32 cellular contexts compared by ENCODE assay signal in the genomic region with DNA sequence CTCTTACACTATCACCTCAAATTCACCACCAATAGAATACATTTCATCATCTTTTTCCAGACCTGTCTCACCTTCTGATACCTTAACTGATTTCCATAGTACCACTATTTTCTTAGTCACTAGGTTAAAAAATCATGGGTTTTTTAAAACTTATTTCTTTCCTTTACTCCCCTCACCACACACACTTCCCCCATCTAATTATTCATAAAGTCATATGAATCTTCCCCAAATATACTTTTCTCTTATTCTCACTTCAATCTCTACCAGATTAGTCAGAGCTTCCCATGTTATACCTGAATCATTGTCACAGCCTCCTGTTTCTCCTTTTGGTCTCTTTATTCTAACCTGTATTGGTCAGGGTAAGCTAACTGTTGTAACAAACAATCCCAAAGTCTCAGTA.
"Had no signal": no experiment of that assay in that cellular context is flagged by ENCODE, and none has a peak within 500 bp of the region (broad histone marks: within the 10 kb centered on the region; RNA-seq: fewer than 3 reads in every experiment).

No MANE protein-coding gene starts in this region.

- H3K4me3 Mint-ChIP-seq: activated B cell treated with CpG ODN at 0.5 μM for 24 hours; activated CD4-positive, alpha-beta memory T cell treated with anti-CD3 and anti-CD28 coated beads for 36 hours; activated CD4-positive, alpha-beta T cell treated with anti-CD3 and anti-CD28 coated beads, Interleukin-2, amount 10 ng/mL, durations not matched to agents 24 days and 14 days; activated naive CD4-positive, alpha-beta T cell treated with anti-CD3 and anti-CD28 coated beads, Interleukin-2, amount 10 ng/mL, durations not matched to agents 7 days and 5 days; activated naive CD4-positive, alpha-beta T cell treated with anti-CD3 and anti-CD28 coated beads, Interleukin-2, amount 50 U/mL, for 24 hours; activated naive CD8-positive, alpha-beta T cell treated with anti-CD3 and anti-CD28 coated beads, Interleukin-2, amount 10 ng/mL, durations not matched to agents 7 days and 5 days; activated T-cell treated with anti-CD3 and anti-CD28 coated beads, Interleukin-2, amount 50 U/mL, for 4 hours; activated T-cell treated with anti-CD3 and anti-CD28 coated beads, Interleukin-2, amount 50 U/mL, for 72 hours; activated T-helper 1 cell treated with anti-CD3 and anti-CD28 coated beads, Interleukin-12 subunit alpha, Interleukin-12 subunit beta, Interleukin-2, Interleukin-4 antibody, amounts not matched to agents 30 ng/mL and 10 ng/mL and 1 ng/mL, durations not matched to agents 14 hours and 24 hours and 36 hours; activated T-helper 17 cell treated with anti-CD3 and anti-CD28 coated beads, Interleukin-2, amount 50 U/mL, for 72 hours; T-helper 1 cell treated with Interleukin-12 subunit alpha and Interleukin-12 subunit beta and Interleukin-4 antibody, amounts not matched to agents 30 μg/mL and 1 μg/mL, for 36 hours; T-helper 2 cell treated with Interferon-gamma antibody and Interleukin-4, amounts not matched to agents 5 μg/mL and 100 μg/mL, for 36 hours had no signal

- H3K27me3 Mint-ChIP-seq: activated B cell treated with CpG ODN at 0.5 μM for 24 hours; activated CD4-positive, alpha-beta memory T cell treated with anti-CD3 and anti-CD28 coated beads for 36 hours; activated CD4-positive, alpha-beta T cell treated with anti-CD3 and anti-CD28 coated beads, Interleukin-2, amount 10 ng/mL, durations not matched to agents 24 days and 14 days; activated naive CD4-positive, alpha-beta T cell treated with anti-CD3 and anti-CD28 coated beads, Interleukin-2, amount 10 ng/mL, durations not matched to agents 7 days and 5 days; activated naive CD4-positive, alpha-beta T cell treated with anti-CD3 and anti-CD28 coated beads, Interleukin-2, amount 50 U/mL, for 24 hours had no signal

- ATAC-seq: activated T-helper 17 cell treated with anti-CD3 and anti-CD28 coated beads, Interleukin-2, amount 50 U/mL, for 72 hours; body of pancreas had no signal

- DNase-seq: activated B cell treated with CpG ODN at 0.5 μM for 24 hours; activated CD4-positive, alpha-beta memory T cell treated with anti-CD3 and anti-CD28 coated beads for 36 hours; activated CD4-positive, alpha-beta T cell treated with anti-CD3 and anti-CD28 coated beads for 4 hours; activated CD4-positive, alpha-beta T cell treated with anti-CD3 and anti-CD28 coated beads, Interleukin-2, amount 10 ng/mL, durations not matched to agents 24 days and 14 days; activated CD4-positive, alpha-beta T cell treated with anti-CD3 and anti-CD28 coated beads, Interleukin-2, amount 50 U/mL, for 1 hour; activated CD4-positive, alpha-beta T cell treated with anti-CD3 and anti-CD28 coated beads, Interleukin-2, amount 50 U/mL, for 4 hours; activated CD4-positive, CD25-positive, alpha-beta regulatory T cell treated with anti-CD3 and anti-CD28 coated beads, Interleukin-2, amount 50 U/mL, for 72 hours; activated CD8-positive, alpha-beta memory T cell treated with anti-CD3 and anti-CD28 coated beads, Interleukin-2, amount 50 U/mL, for 4 hours; activated effector memory CD4-positive, alpha-beta T cell treated with anti-CD3 and anti-CD28 coated beads, Interleukin-2, amount 50 U/mL, for 16 hours; activated gamma-delta T cell treated with Interleukin-2 at 50 U/mL for 16 hours; activated naive CD4-positive, alpha-beta T cell; activated naive CD4-positive, alpha-beta T cell treated with anti-CD3 and anti-CD28 coated beads, Interleukin-2, amount 10 ng/mL, durations not matched to agents 7 days and 5 days; activated naive CD8-positive, alpha-beta T cell treated with anti-CD3 and anti-CD28 coated beads, Interleukin-2, amount 10 ng/mL, durations not matched to agents 7 days and 5 days; activated T-cell treated with anti-CD3 and anti-CD28 coated beads for 4 hours; activated T-cell treated with anti-CD3 and anti-CD28 coated beads, Interleukin-2, amount 50 U/mL, for 1 hour; activated T-cell treated with anti-CD3 and anti-CD28 coated beads, Interleukin-2, amount 50 U/mL, for 4 hours; activated T-cell treated with anti-CD3 and anti-CD28 coated beads, Interleukin-2, amount 50 U/mL, for 72 hours; adrenal gland; amniotic stem cell; aorta; body of pancreas; brain microvascular endothelial cell; central memory CD4-positive, alpha-beta T cell; SW 1271; T-helper 1 cell; T-helper 2 cell; T-helper 9 cell had no signal

- H3K4me1 Mint-ChIP-seq: activated B cell treated with CpG ODN at 0.5 μM for 24 hours; activated CD4-positive, alpha-beta T cell treated with anti-CD3 and anti-CD28 coated beads, Interleukin-2, amount 10 ng/mL, durations not matched to agents 24 days and 14 days; activated naive CD4-positive, alpha-beta T cell treated with anti-CD3 and anti-CD28 coated beads, Interleukin-2, amount 10 ng/mL, durations not matched to agents 7 days and 5 days; activated naive CD4-positive, alpha-beta T cell treated with anti-CD3 and anti-CD28 coated beads, Interleukin-2, amount 50 U/mL, for 24 hours; activated naive CD8-positive, alpha-beta T cell treated with anti-CD3 and anti-CD28 coated beads, Interleukin-2, amount 10 ng/mL, durations not matched to agents 7 days and 5 days; activated T-helper 17 cell treated with anti-CD3 and anti-CD28 coated beads, Interleukin-2, amount 50 U/mL, for 72 hours had no signal

- H3K27ac Mint-ChIP-seq: activated B cell treated with CpG ODN at 0.5 μM for 24 hours; activated CD4-positive, alpha-beta memory T cell treated with anti-CD3 and anti-CD28 coated beads for 36 hours; activated CD4-positive, alpha-beta T cell treated with anti-CD3 and anti-CD28 coated beads, Interleukin-2, amount 10 ng/mL, durations not matched to agents 24 days and 14 days; activated naive CD4-positive, alpha-beta T cell treated with anti-CD3 and anti-CD28 coated beads, Interleukin-2, amount 10 ng/mL, durations not matched to agents 7 days and 5 days; activated naive CD4-positive, alpha-beta T cell treated with anti-CD3 and anti-CD28 coated beads, Interleukin-2, amount 50 U/mL, for 24 hours; activated naive CD8-positive, alpha-beta T cell treated with anti-CD3 and anti-CD28 coated beads, Interleukin-2, amount 10 ng/mL, durations not matched to agents 7 days and 5 days; activated T-cell treated with anti-CD3 and anti-CD28 coated beads, Interleukin-2, amount 50 U/mL, for 72 hours; activated T-helper 1 cell treated with anti-CD3 and anti-CD28 coated beads, Interleukin-12 subunit alpha, Interleukin-12 subunit beta, Interleukin-2, Interleukin-4 antibody, amounts not matched to agents 30 ng/mL and 10 ng/mL and 1 ng/mL, durations not matched to agents 14 hours and 24 hours and 36 hours; activated T-helper 17 cell treated with anti-CD3 and anti-CD28 coated beads, Interleukin-2, amount 50 U/mL, for 72 hours; T-helper 1 cell treated with Interleukin-12 subunit alpha and Interleukin-12 subunit beta and Interleukin-4 antibody, amounts not matched to agents 30 μg/mL and 1 μg/mL, for 36 hours; T-helper 2 cell treated with Interferon-gamma antibody and Interleukin-4, amounts not matched to agents 5 μg/mL and 100 μg/mL, for 36 hours had no signal

- H3K9me3 Mint-ChIP-seq: activated T-helper 17 cell treated with anti-CD3 and anti-CD28 coated beads, Interleukin-2, amount 50 U/mL, for 72 hours had no signal

- H3K36me3 Mint-ChIP-seq: activated CD4-positive, alpha-beta memory T cell treated with anti-CD3 and anti-CD28 coated beads for 36 hours; activated naive CD4-positive, alpha-beta T cell treated with anti-CD3 and anti-CD28 coated beads, Interleukin-2, amount 10 ng/mL, durations not matched to agents 7 days and 5 days; activated naive CD8-positive, alpha-beta T cell treated with anti-CD3 and anti-CD28 coated beads, Interleukin-2, amount 10 ng/mL, durations not matched to agents 7 days and 5 days had no signal
